In genomic region chr6:50602191-50602810, GRCh38 we compare ENCODE assay signal across 7 cellular contexts.
DNase-seq lines count a peak whose midpoint lies in the region; ATAC-seq and TF ChIP-seq lines count a peak whose summit lies in the region.

No MANE protein-coding gene starts in this region.

- H3K4me3 ChIP-seq in testis: no peak overlapping the region

- in situ Hi-C loops in SK-MEL-5 (cut with HindIII; ENCODE audit: low pct_unique_long_range_greater_than_20kb, low sequenced_read_pairs): no loop called here

- no peaks in the 10 kb centered on the region for H3K36me3 ChIP-seq in testis (ENCODE audit: low read depth, missing control alignments)

- H3K4me1 ChIP-seq in foreskin keratinocyte: no peaks in the 10 kb centered on the region
- H3K4me1 ChIP-seq in testis: no peaks in the 10 kb centered on the region

- TF ChIP-seq CTCF in foreskin keratinocyte (conservative IDR thresholded peaks at IDR 0.05) (peak; percentile 80), testis (IDR thresholded peaks at IDR 0.05) (peak; percentile 49 to 93 (median 56))

- peak; percentile 44 for ATAC-seq in foreskin keratinocyte
- ATAC-seq in HG02588 (IDR thresholded peaks at IDR 0.05; ENCODE audit: unreplicated experiment): no peak
- ATAC-seq in GM18498 (IDR thresholded peaks at IDR 0.05; ENCODE audit: unreplicated experiment): no peak

- no peaks in the 10 kb centered on the region for H3K9me3 ChIP-seq in testis

- WGBS in testis, 2 donors: 37 to 39% methylated on average over 4 of the region's 4 CpGs

- DNase-seq in EH (ENCODE audit: low read depth): peak; percentile 25
- peak; percentile 9 for DNase-seq in HS-27A (ENCODE audit: low read depth)
- DNase-seq in SK-MEL-5 (ENCODE audit: low read depth, low spot score): peak; percentile 60
- DNase-seq in foreskin keratinocyte: peak in 1 of 2 donors; percentile 26
- no peak for DNase-seq in testis

- intact Hi-C loops in testis (cut with DNase I; ENCODE audit: low total_unique reads): no loop called here

- peaks cover 7% of the 10 kb centered on the region for H3K27me3 ChIP-seq in foreskin keratinocyte
- H3K27me3 ChIP-seq in testis: no peaks in the 10 kb centered on the region

- TF ChIP-seq POLR2A in testis (IDR thresholded peaks at IDR 0.05): no peak

- no peak overlapping the region for H3K27ac ChIP-seq in foreskin keratinocyte
- H3K27ac ChIP-seq in testis: no peak overlapping the region
